In the genomic region with DNA sequence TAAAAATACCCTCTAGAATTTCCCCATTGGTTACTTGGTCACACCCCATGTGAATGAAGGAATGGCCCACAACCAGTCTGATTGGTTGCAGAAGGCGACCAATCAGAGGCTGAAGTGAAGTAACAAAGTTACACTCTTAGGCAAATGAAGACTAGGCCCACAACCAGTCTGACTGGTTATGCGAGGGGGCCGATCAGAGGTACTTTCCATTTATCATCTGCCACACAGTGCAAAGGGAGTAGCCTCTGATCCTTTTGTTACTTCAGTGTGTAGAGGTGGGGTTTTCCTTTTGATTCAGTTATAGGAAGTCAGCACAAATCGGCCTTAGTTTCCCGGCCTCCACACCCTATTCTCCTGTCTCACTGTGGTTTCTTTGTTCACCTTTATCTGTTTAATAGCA, we compare ENCODE assay signal across 9 cellular contexts.
DNase-seq lines count a peak whose midpoint lies in the region; ATAC-seq and TF ChIP-seq lines count a peak whose summit lies in the region.
"Had no signal": no experiment of that assay in that cellular context is flagged by ENCODE, and none has a peak within 500 bp of the region (broad histone marks: within the 10 kb centered on the region; RNA-seq: fewer than 3 reads in every experiment).

No MANE protein-coding gene starts in this region.

- peaks cover 10% of the 10 kb centered on the region for H3K9me3 Mint-ChIP-seq in activated CD4-positive, alpha-beta T cell treated with anti-CD3 and anti-CD28 coated beads, Interleukin-2, amount 10 ng/mL, durations not matched to agents 24 days and 14 days
- H3K9me3 Mint-ChIP-seq in memory B cell = no peaks in the 10 kb centered on the region
- H3K9me3 Mint-ChIP-seq in endothelial cell (ENCODE audit: unreplicated experiment) = no peaks in the 10 kb centered on the region

- peaks cover 36% of the 10 kb centered on the region for H3K4me1 Mint-ChIP-seq in activated CD4-positive, alpha-beta T cell treated with anti-CD3 and anti-CD28 coated beads, Interleukin-2, amount 10 ng/mL, durations not matched to agents 24 days and 14 days
- peaks cover 9% of the 10 kb centered on the region for H3K4me1 Mint-ChIP-seq in memory B cell
- H3K4me1 Mint-ChIP-seq in endothelial cell (ENCODE audit: unreplicated experiment) = no peaks in the 10 kb centered on the region

- H3K36me3 Mint-ChIP-seq in activated CD4-positive, alpha-beta T cell treated with anti-CD3 and anti-CD28 coated beads, Interleukin-2, amount 10 ng/mL, durations not matched to agents 24 days and 14 days (ENCODE audit: low read depth) = no peaks in the 10 kb centered on the region
- H3K36me3 Mint-ChIP-seq in memory B cell (no peaks in the 10 kb centered on the region), endothelial cell (ENCODE audit: low read depth, unreplicated experiment) (no peaks in the 10 kb centered on the region)

- H3K4me3 Mint-ChIP-seq in activated CD4-positive, alpha-beta T cell treated with anti-CD3 and anti-CD28 coated beads, Interleukin-2, amount 10 ng/mL, durations not matched to agents 24 days and 14 days = peak overlapping the region; percentile 67
- H3K4me3 Mint-ChIP-seq in memory B cell (no peak overlapping the region), endothelial cell (ENCODE audit: unreplicated experiment) (no peak overlapping the region)

- H3K27me3 Mint-ChIP-seq in activated CD4-positive, alpha-beta T cell treated with anti-CD3 and anti-CD28 coated beads, Interleukin-2, amount 10 ng/mL, durations not matched to agents 24 days and 14 days = no peaks in the 10 kb centered on the region
- H3K27me3 Mint-ChIP-seq in memory B cell = no peaks in the 10 kb centered on the region
- H3K27me3 Mint-ChIP-seq in endothelial cell (ENCODE audit: unreplicated experiment) = no peaks in the 10 kb centered on the region

- peak; percentile 19 for DNase-seq in CD1c-positive myeloid dendritic cell (ENCODE audit: extremely low spot score)
- peak; percentile 7 for DNase-seq in GM19238 (ENCODE audit: insufficient read length, low spot score)
- peak; percentile 83 for DNase-seq in activated CD4-positive, alpha-beta T cell treated with anti-CD3 and anti-CD28 coated beads, Interleukin-2, amount 10 ng/mL, durations not matched to agents 24 days and 14 days
- peak in 1 of 2 donors; percentile 26 for DNase-seq in memory B cell (ENCODE audit: low spot score in 2 of 2)
- no peak for DNase-seq in DMS 273 (lab: John Stamatoyannopoulos, UW; ENCODE audit: unreplicated experiment)
- DNase-seq in endothelial cell (ENCODE audit: low spot score) = no peak
- no peak for DNase-seq in middle frontal gyrus (ENCODE audit: extremely low spot score, low spot score)
- DNase-seq: right cardiac atrium had no signal

- ATAC-seq in HG03159 (IDR thresholded peaks at IDR 0.05; ENCODE audit: unreplicated experiment) (peak; percentile 87), memory B cell (ENCODE audit: low read depth) (peak; percentile 94)

- TF ChIP-seq CTCF in endothelial cell (IDR thresholded peaks at IDR 0.05; ENCODE audit: unreplicated experiment) = no peak

- intact Hi-C loops in activated CD4-positive, alpha-beta T cell treated with anti-CD3 and anti-CD28 coated beads, Interleukin-2, amount 10 ng/mL, durations not matched to agents 24 days and 14 days (cut with micrococcal nuclease) = loop anchor here (1.0 to 10.0 kb wide), 5 partner anchors 58 to 266 kb away; no protein-coding TSS in a partner anchor

- peak overlapping the region; percentile 89 for H3K27ac Mint-ChIP-seq in activated CD4-positive, alpha-beta T cell treated with anti-CD3 and anti-CD28 coated beads, Interleukin-2, amount 10 ng/mL, durations not matched to agents 24 days and 14 days
- H3K27ac Mint-ChIP-seq in memory B cell (peak overlapping the region; percentile 77), endothelial cell (ENCODE audit: unreplicated experiment) (no peak overlapping the region)

Comparison
In these comparisons a context has a peak if more than half of its experiments do, and no peak if none do; other contexts are left out.
1. DNase-seq: peak in CD1c-positive myeloid dendritic cell (single experiment), GM19238 (single experiment) and activated CD4-positive, alpha-beta T cell treated with anti-CD3 and anti-CD28 coated beads, Interleukin-2, amount 10 ng/mL, durations not matched to agents 24 days and 14 days (single experiment); none in DMS 273 (single experiment), endothelial cell (single experiment) and middle frontal gyrus (single experiment).